In genomic region chr19:38817081-38817480, GRCh38 we compare ENCODE assay signal across 25 cellular contexts. TPM values are rescaled to one million over a fixed set of nuclear protein-coding genes. Genes with fewer than 3 reads are reported as not detected.
DNase-seq lines count a peak whose midpoint lies in the region; ATAC-seq, FAIRE-seq and TF ChIP-seq lines count a peak whose summit lies in the region.
"Had no signal": no experiment of that assay in that cellular context is flagged by ENCODE, and none has a peak within 500 bp of the region (broad histone marks: within the 10 kb centered on the region; RNA-seq: fewer than 3 reads in every experiment).

No MANE protein-coding gene starts in this region.

- no peaks in the 10 kb centered on the region for H4K20me1 ChIP-seq in osteoblast (ENCODE audit: insufficient read depth, low read length)

- H3K9me3 ChIP-seq in Caco-2 (peaks cover 7% of the 10 kb centered on the region), osteoblast (ENCODE audit: low read depth, low read length) (no peaks in the 10 kb centered on the region)
- H3K9me3 ChIP-seq: SJSA1 had no signal

- H3K9me3 Mint-ChIP-seq in Caco-2 (ENCODE audit: unreplicated experiment) = no peaks in the 10 kb centered on the region
- no peaks in the 10 kb centered on the region for H3K9me3 Mint-ChIP-seq in activated naive CD8-positive, alpha-beta T cell treated with anti-CD3 and anti-CD28 coated beads, Interleukin-2, amount 50 U/mL, for 24 hours
- H3K9me3 Mint-ChIP-seq: CD8-positive, alpha-beta memory T cell; IgD-negative memory B cell had no signal

- no peaks in the 10 kb centered on the region for H3K27me3 Mint-ChIP-seq in Caco-2 (ENCODE audit: insufficient read depth, unreplicated experiment)
- H3K27me3 Mint-ChIP-seq in activated naive CD8-positive, alpha-beta T cell treated with anti-CD3 and anti-CD28 coated beads, Interleukin-2, amount 50 U/mL, for 24 hours = no peaks in the 10 kb centered on the region
- H3K27me3 Mint-ChIP-seq: CD8-positive, alpha-beta memory T cell; IgD-negative memory B cell had no signal

- H3K36me3 Mint-ChIP-seq in Caco-2 (ENCODE audit: insufficient read depth, unreplicated experiment) = peaks cover 47% of the 10 kb centered on the region
- H3K36me3 Mint-ChIP-seq in activated naive CD8-positive, alpha-beta T cell treated with anti-CD3 and anti-CD28 coated beads, Interleukin-2, amount 50 U/mL, for 24 hours (ENCODE audit: low read depth) = peaks cover 11% of the 10 kb centered on the region

- DNase-seq in Caco-2 (no peak), bronchial epithelial cell (ENCODE audit: low read depth) (no peak), osteoblast (ENCODE audit: insufficient read length, low spot score, missing footprints) (peak; percentile 51), NOMO-1 (lab: John Stamatoyannopoulos, UW; ENCODE audit: unreplicated experiment in 2 of 2) (no peak)
- no peak for DNase-seq in activated naive CD8-positive, alpha-beta T cell treated with anti-CD3 and anti-CD28 coated beads, Interleukin-2, amount 50 U/mL, for 24 hours
- no peak for DNase-seq in central memory CD4-positive, alpha-beta T cell
- DNase-seq: CD8-positive, alpha-beta memory T cell; EL; GF-D8; Karpas-422; MV-4-11; NCI-H1105 treated with DMSO at 0.1 percent for 48 hours; NCI-H2081; NCI-H2171; NCI-H345; NCI-H524; NCI-H82 had no signal

- H3K27me3 ChIP-seq in Caco-2 (replicated peaks; ENCODE audit: control insufficient read depth, insufficient read depth, low read length) (no peaks in the 10 kb centered on the region), bronchial epithelial cell (ENCODE audit: control insufficient read depth, insufficient read depth, low read length) (no peaks in the 10 kb centered on the region), osteoblast (ENCODE audit: insufficient read depth, low read length) (no peaks in the 10 kb centered on the region)
- H3K27me3 ChIP-seq: SJSA1 had no signal

- TF ChIP-seq CTCF in Caco-2 (IDR thresholded peaks at IDR 0.05; ENCODE audit: insufficient read depth in 1 of 2, low read depth in 1 of 2, low read length in 1 of 2, severe bottlenecking in 1 of 2, unreplicated experiment in 1 of 2) (no peak), bronchial epithelial cell (IDR thresholded peaks at IDR 0.05; ENCODE audit: insufficient read depth, low read length, severe bottlenecking) (no peak), osteoblast (IDR thresholded peaks at IDR 0.05; ENCODE audit: extremely low read depth, low read depth, low read length) (no peak)

- no peak overlapping the region for H3K4me3 ChIP-seq in Caco-2 (ENCODE audit: low read depth, low read length)
- no peak overlapping the region for H3K4me3 ChIP-seq in bronchial epithelial cell (ENCODE audit: low read depth, low read length)
- no peak overlapping the region for H3K4me3 ChIP-seq in osteoblast (ENCODE audit: insufficient read depth, low read length)
- H3K4me3 ChIP-seq: SJSA1 had no signal

- no peak for ATAC-seq in activated naive CD8-positive, alpha-beta T cell treated with anti-CD3 and anti-CD28 coated beads, Interleukin-2, amount 50 U/mL, for 24 hours
- ATAC-seq: Right ventricle myocardium inferior had no signal

- H3K4me3 Mint-ChIP-seq in Caco-2 (ENCODE audit: unreplicated experiment) = no peak overlapping the region
- H3K4me3 Mint-ChIP-seq in activated naive CD8-positive, alpha-beta T cell treated with anti-CD3 and anti-CD28 coated beads, Interleukin-2, amount 50 U/mL, for 24 hours = no peak overlapping the region
- H3K4me3 Mint-ChIP-seq: CD8-positive, alpha-beta memory T cell; IgD-negative memory B cell had no signal

- H3K36me3 ChIP-seq in Caco-2 (ENCODE audit: control insufficient read depth, insufficient read depth, low read length) (0 out of 2 replicates have a peak, but pooled peaks cover 5% of the 10 kb centered on the region), bronchial epithelial cell (ENCODE audit: control insufficient read depth, insufficient read depth, low read length) (peaks cover 7% of the 10 kb centered on the region), osteoblast (ENCODE audit: insufficient read depth, low read length) (no peaks in the 10 kb centered on the region)

- CTCF ChIA-PET in Caco-2 (lab: Charles Lee) = no interaction called here

- H3K4me2 ChIP-seq in osteoblast (ENCODE audit: insufficient read depth, low read length) = no peak overlapping the region

- BruUV-seq in Caco-2 (replicated peaks; lab: Mats Ljungman, UMichigan) = no TSS peak

- FAIRE-seq in bronchial epithelial cell (lab: Jason Lieb, UNC) = peak; percentile 79
- FAIRE-seq: GM19239 had no signal

- no peaks in the 10 kb centered on the region for H3K79me2 ChIP-seq in osteoblast (ENCODE audit: insufficient read depth, low read length)

- H3K27ac ChIP-seq in osteoblast (ENCODE audit: low read depth, low read length) = no peak overlapping the region
- H3K27ac ChIP-seq: C4-2B, SJSA1 had no signal

- H2AFZ ChIP-seq in osteoblast (ENCODE audit: low read length) = no peak overlapping the region

- POLR2A ChIA-PET in Caco-2 (lab: Charles Lee) = no interaction called here

- H3K27ac Mint-ChIP-seq in Caco-2 (ENCODE audit: unreplicated experiment) = peak overlapping the region; percentile 16
- H3K27ac Mint-ChIP-seq in activated naive CD8-positive, alpha-beta T cell treated with anti-CD3 and anti-CD28 coated beads, Interleukin-2, amount 50 U/mL, for 24 hours = no peak overlapping the region
- H3K27ac Mint-ChIP-seq: IgD-negative memory B cell had no signal

- H3K4me1 Mint-ChIP-seq in Caco-2 (ENCODE audit: low read depth, unreplicated experiment) = peaks cover 29% of the 10 kb centered on the region
- H3K4me1 Mint-ChIP-seq in activated naive CD8-positive, alpha-beta T cell treated with anti-CD3 and anti-CD28 coated beads, Interleukin-2, amount 50 U/mL, for 24 hours = peaks cover 2% of the 10 kb centered on the region

- intact Hi-C loops in Caco-2 (cut with micrococcal nuclease; ENCODE audit: unreplicated experiment) = no loop called here

- H3K4me1 ChIP-seq in Caco-2 (peaks cover 51% of the 10 kb centered on the region), osteoblast (ENCODE audit: insufficient read depth, low read length) (no peaks in the 10 kb centered on the region)
- H3K4me1 ChIP-seq: SJSA1 had no signal

RNA-seq across cellular contexts. Expression of gene LGALS4, which starts 4.3 kb away (rescaled TPM):
- total RNA-seq in Caco-2 (2022) = 1.6 and 2.2 TPM in 2 replicates
- total RNA-seq in bronchial epithelial cell = 0.64 and 1.1 TPM in 2 replicates
- not detected in 2 replicates for total RNA-seq in osteoblast
- total RNA-seq: A172, M059J, SJSA1 had no signal

RNA-seq across cellular contexts. Expression of gene ECH1, which starts 14.5 kb away (rescaled TPM):
- total RNA-seq in Caco-2 (2022) (150 and 163 TPM in 2 replicates), bronchial epithelial cell (44.5 and 51.1 TPM in 2 replicates), osteoblast (35.1 and 36.9 TPM in 2 replicates)

RNA-seq across cellular contexts. Expression of gene LGALS7B, which starts 28.1 kb away (rescaled TPM):
- total RNA-seq in Caco-2 (2022) (not detected in 2 replicates), bronchial epithelial cell (1,636 and 4,049 TPM in 2 replicates), osteoblast (not detected in 2 replicates)
- total RNA-seq: A172; CD8-positive, alpha-beta memory T cell; H4; M059J; Right ventricle myocardium inferior; SJSA1 had no signal

RNA-seq across cellular contexts. Expression of gene HNRNPL, which starts 32.7 kb away (rescaled TPM):
- total RNA-seq in Caco-2 (2022) = 443 and 446 TPM in 2 replicates
- 172 and 246 TPM in 2 replicates for total RNA-seq in bronchial epithelial cell
- 188 and 201 TPM in 2 replicates for total RNA-seq in osteoblast

RNA-seq across cellular contexts. Expression of gene LGALS7, which starts 43.8 kb away (rescaled TPM):
- total RNA-seq in Caco-2 (2022) (not detected in 2 replicates), bronchial epithelial cell (11.3 and 406 TPM in 2 replicates), osteoblast (not detected in 2 replicates)
- total RNA-seq: A172; CD8-positive, alpha-beta memory T cell; H4; M059J; Right ventricle myocardium inferior; SJSA1 had no signal

Comparison
In these comparisons a context has a peak if more than half of its experiments do, and no peak if none do; other contexts are left out.
1. RNA of gene LGALS7B, which starts 28.1 kb away (total RNA-seq): 1,636 to 4,049 TPM in bronchial epithelial cell; not detected in Caco-2 and not detected in osteoblast; every median in the first group is over 1,000 times any median in the second.